In the genomic region with DNA sequence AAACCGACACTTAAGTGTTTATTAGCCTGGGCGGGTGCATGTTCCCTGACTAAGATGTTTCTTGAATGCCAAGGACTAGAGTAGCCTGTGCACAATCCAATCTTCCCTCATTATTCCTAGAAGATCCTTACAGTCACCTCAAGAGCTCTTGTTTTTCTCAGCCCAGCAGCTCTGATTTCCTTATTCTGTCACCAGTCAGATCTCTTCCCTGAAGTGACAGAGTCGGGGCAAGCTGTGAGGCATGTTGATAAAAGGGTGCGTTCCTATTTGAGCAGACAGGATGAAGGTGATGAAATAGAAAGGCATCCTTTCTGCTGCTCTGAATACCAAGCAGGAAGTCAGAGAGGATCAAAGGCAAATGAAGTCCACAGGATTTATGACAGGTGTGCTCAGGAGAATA, we compare ENCODE assay signal across 1 cellular context.
TF ChIP-seq lines count a peak whose summit lies in the region.

No MANE protein-coding gene starts in this region.

TF ChIP-seq in HepG2, 621 proteins besides CTCF, POLR2A, EP300 and RAD21 (continued from another document):
- TF ChIP-seq, protein P1, sequence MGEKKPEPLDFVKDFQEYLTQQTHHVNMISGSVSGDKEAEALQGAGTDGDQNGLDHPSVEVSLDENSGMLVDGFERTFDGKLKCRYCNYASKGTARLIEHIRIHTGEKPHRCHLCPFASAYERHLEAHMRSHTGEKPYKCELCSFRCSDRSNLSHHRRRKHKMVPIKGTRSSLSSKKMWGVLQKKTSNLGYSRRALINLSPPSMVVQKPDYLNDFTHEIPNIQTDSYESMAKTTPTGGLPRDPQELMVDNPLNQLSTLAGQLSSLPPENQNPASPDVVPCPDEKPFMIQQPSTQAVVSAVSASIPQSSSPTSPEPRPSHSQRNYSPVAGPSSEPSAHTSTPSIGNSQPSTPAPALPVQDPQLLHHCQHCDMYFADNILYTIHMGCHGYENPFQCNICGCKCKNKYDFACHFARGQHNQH (CRISPR knock-in tag; IDR thresholded peaks at IDR 0.05): no peak
- TF ChIP-seq, protein P2, sequence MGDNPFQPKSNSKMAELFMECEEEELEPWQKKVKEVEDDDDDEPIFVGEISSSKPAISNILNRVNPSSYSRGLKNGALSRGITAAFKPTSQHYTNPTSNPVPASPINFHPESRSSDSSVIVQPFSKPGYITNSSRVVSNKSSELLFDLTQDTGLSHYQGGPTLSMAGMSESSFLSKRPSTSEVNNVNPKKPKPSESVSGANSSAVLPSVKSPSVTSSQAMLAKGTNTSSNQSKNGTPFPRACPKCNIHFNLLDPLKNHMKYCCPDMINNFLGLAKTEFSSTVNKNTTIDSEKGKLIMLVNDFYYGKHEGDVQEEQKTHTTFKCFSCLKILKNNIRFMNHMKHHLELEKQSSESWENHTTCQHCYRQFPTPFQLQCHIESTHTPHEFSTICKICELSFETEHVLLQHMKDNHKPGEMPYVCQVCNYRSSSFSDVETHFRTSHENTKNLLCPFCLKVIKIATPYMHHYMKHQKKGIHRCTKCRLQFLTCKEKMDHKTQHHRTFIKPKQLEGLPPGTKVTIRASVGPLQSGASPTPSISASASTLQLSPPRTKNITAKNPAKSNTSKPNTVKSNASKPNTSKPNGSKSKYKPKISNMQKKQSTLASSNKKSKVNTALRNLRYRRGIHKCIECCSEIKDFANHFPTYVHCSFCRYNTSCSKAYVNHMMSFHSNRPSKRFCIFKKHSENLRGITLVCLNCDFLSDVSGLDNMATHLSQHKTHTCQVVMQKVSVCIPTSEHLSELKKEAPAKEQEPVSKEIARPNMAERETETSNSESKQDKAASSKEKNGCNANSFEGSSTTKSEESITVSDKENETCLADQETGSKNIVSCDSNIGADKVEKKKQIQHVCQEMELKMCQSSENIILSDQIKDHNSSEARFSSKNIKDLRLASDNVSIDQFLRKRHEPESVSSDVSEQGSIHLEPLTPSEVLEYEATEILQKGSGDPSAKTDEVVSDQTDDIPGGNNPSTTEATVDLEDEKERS (CRISPR knock-in tag; IDR thresholded peaks at IDR 0.05): no peak
- no peak for TF ChIP-seq ZNF670 (CRISPR knock-in tag; IDR thresholded peaks at IDR 0.05; ENCODE audit: borderline replicate concordance)
- no peak for TF ChIP-seq ZNF883 (CRISPR knock-in tag; IDR thresholded peaks at IDR 0.05; ENCODE audit: not compliant biosample characterization)
- TF ChIP-seq ARNT2 (CRISPR knock-in tag; IDR thresholded peaks at IDR 0.05; ENCODE audit: low read depth): no peak
